In genomic region chr6:12172572-12172971, GRCh38 we compare ENCODE assay signal across 25 cellular contexts.
"Had no signal": no experiment of that assay in that cellular context is flagged by ENCODE, and none has a peak within 500 bp of the region (broad histone marks: within the 10 kb centered on the region; RNA-seq: fewer than 3 reads in every experiment).

No MANE protein-coding gene starts in this region.

- H3K27me3 ChIP-seq: esophagus squamous epithelium, gastrocnemius medialis, heart right ventricle, left lung had no signal

- DNase-seq: cortex of kidney; effector CD8-positive, alpha-beta T cell; effector memory CD8-positive, alpha-beta T cell; endodermal cell; erythroblast; esophagus squamous epithelium; foreskin fibroblast; foreskin melanocyte; gastrocnemius medialis; glutamatergic neuron; head of caudate nucleus; heart right ventricle; hippocampal formation; left cardiac atrium; left lung; left ventricle myocardium superior; lower lobe of right lung; mesenchymal stem cell; mucosa of descending colon; naive B cell; naive thymus-derived CD8-positive, alpha-beta T cell had no signal

- H3K4me3 ChIP-seq: esophagus squamous epithelium, gastrocnemius medialis, heart right ventricle, left lung, lower lobe of right lung, mucosa of descending colon had no signal

- H3K27ac ChIP-seq: epithelial cell of prostate, esophagus squamous epithelium, gastrocnemius medialis, heart right ventricle, left lung, lower lobe of right lung had no signal

- H3K4me1 ChIP-seq: esophagus squamous epithelium, gastrocnemius medialis, heart right ventricle, left lung, lower lobe of right lung had no signal

- FAIRE-seq: endometrium, islet of Langerhans, keratinocyte had no signal

- H3K9me3 ChIP-seq: gastrocnemius medialis, left lung, lower lobe of right lung, mucosa of descending colon had no signal

- H3K36me3 ChIP-seq: esophagus squamous epithelium, gastrocnemius medialis, heart right ventricle, left lung, lower lobe of right lung had no signal
